ENCODE assay signal across 2 cellular contexts in the genomic region with DNA sequence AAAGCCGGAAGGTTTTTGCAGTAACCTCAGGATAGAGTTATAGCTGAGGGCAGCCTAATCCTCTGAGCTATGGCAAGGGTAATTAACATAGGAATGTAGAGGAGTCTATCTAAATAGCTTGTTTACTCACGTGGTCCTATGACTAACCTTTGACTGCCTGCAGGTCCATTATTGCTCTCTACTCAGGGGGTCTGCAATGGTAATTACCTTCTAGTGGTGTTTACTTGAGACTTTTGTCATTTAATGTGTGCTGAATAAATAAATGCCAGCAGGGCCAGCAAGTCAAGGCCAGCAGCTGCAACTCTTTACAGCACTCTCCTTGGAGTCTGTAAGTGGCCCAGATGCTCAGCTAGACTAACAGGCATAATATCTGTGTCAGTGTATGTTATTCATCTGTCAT.
TF ChIP-seq lines count a peak whose summit lies in the region.

No MANE protein-coding gene starts in this region.

TF ChIP-seq in GM23338, 12 proteins besides CTCF, POLR2A, EP300 and RAD21 (continued from another document):
- TF ChIP-seq ZNF462 (CRISPR knock-in tag; IDR thresholded peaks at IDR 0.05) (no peak), JUNB (IDR thresholded peaks at IDR 0.05; ENCODE audit: unreplicated experiment) (no peak), ZNF114 (CRISPR knock-in tag; IDR thresholded peaks at IDR 0.05) (no peak), STAT1 (IDR thresholded peaks at IDR 0.05; ENCODE audit: unreplicated experiment) (no peak), REST (IDR thresholded peaks at IDR 0.05; ENCODE audit: unreplicated experiment) (no peak), EZH2phosphoT487 (IDR thresholded peaks at IDR 0.05; ENCODE audit: unreplicated experiment) (no peak), NANOG (IDR thresholded peaks at IDR 0.05; ENCODE audit: borderline replicate concordance) (peak; percentile 93), CREB1 (CRISPR knock-in tag; IDR thresholded peaks at IDR 0.05; ENCODE audit: low read depth) (peak; percentile 41; the same call in 1 of the 2 replicates)
- TF ChIP-seq, protein P1, sequence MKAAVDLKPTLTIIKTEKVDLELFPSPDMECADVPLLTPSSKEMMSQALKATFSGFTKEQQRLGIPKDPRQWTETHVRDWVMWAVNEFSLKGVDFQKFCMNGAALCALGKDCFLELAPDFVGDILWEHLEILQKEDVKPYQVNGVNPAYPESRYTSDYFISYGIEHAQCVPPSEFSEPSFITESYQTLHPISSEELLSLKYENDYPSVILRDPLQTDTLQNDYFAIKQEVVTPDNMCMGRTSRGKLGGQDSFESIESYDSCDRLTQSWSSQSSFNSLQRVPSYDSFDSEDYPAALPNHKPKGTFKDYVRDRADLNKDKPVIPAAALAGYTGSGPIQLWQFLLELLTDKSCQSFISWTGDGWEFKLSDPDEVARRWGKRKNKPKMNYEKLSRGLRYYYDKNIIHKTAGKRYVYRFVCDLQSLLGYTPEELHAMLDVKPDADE (IDR thresholded peaks at IDR 0.05): no peak

TF ChIP-seq in HEK293T, 16 proteins besides CTCF, POLR2A, EP300 and RAD21 (continued from another document):
- TF ChIP-seq BHLHE40 (IDR thresholded peaks at IDR 0.05; ENCODE audit: borderline replicate concordance): no peak
- no peak for TF ChIP-seq FOXK2 (IDR thresholded peaks at IDR 0.05)
- TF ChIP-seq FOXA1 (IDR thresholded peaks at IDR 0.05): no peak
- TF ChIP-seq ZNF384 (IDR thresholded peaks at IDR 0.05): no peak
